Comparison of ENCODE assay signal across 33 cellular contexts in the genomic region with DNA sequence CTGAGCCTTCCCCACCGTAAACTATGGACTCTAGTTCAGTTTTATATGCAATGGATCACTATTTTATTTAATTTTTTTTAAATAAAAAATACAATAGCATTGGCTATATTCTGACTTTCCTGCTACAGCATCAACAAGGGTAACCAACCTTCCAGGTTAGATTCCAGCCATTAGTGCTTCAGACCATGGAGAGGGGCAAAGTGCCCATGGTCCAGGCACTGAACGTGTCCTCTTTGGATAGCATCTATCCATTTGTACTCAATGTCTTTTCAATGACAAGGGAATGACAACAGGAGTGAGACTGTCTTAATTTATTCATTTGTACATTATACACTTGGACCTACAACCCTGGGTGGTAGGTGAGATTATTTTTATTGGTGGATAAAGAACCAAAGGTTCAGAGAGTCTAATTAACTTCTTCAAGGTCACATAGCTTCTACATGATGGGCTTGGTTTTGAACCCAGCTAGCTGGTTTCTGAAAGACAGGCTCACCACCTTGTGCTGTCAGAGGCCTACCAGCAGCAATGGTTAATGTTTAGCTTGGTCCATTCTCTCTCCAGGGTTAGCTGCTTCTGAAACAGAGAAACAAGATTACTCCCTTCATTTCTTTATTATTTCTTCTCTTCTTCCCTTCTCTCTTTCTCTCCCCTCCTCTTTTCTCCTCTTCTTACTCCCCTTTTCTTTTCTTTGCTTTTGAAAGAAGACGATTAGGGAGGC. TPM values are rescaled to one million over a fixed set of nuclear protein-coding genes. Genes with fewer than 3 reads are reported as not detected.
"Had no signal": no experiment of that assay in that cellular context is flagged by ENCODE, and none has a peak within 500 bp of the region (broad histone marks: within the 10 kb centered on the region; RNA-seq: fewer than 3 reads in every experiment).

No MANE protein-coding gene starts in this region.

- H3K27ac Mint-ChIP-seq: activated naive CD4-positive, alpha-beta T cell treated with anti-CD3 and anti-CD28 coated beads for 36 hours; activated naive CD8-positive, alpha-beta T cell treated with anti-CD3 and anti-CD28 coated beads, Interleukin-2, amount 10 ng/mL, durations not matched to agents 7 days and 5 days; activated T-cell treated with anti-CD3 and anti-CD28 coated beads, Interleukin-2, amount 50 U/mL, for 72 hours; immature natural killer cell; stimulated activated naive B cell treated with anti-CD40 and anti-IgM and Interleukin-4, amounts not matched to agents 10 μg/mL and 1 μg/mL and 100 μg/mL, for 72 hours; T-helper 1 cell treated with Interleukin-12 subunit alpha and Interleukin-12 subunit beta and Interleukin-4 antibody, amounts not matched to agents 30 μg/mL and 1 μg/mL, for 36 hours had no signal

- ATAC-seq: activated T-cell treated with anti-CD3 and anti-CD28 coated beads, Interleukin-2, amount 50 U/mL, for 72 hours; foreskin keratinocyte; heart left ventricle; left ventricle myocardium superior; naive thymus-derived CD8-positive, alpha-beta T cell; stimulated activated naive B cell treated with anti-CD40 and anti-IgM and Interleukin-4, amounts not matched to agents 10 μg/mL and 1 μg/mL and 100 μg/mL, for 72 hours had no signal

- H3K9me3 Mint-ChIP-seq: activated naive CD4-positive, alpha-beta T cell treated with anti-CD3 and anti-CD28 coated beads for 36 hours; activated naive CD8-positive, alpha-beta T cell treated with anti-CD3 and anti-CD28 coated beads, Interleukin-2, amount 10 ng/mL, durations not matched to agents 7 days and 5 days; activated T-cell treated with anti-CD3 and anti-CD28 coated beads, Interleukin-2, amount 50 U/mL, for 72 hours; immature natural killer cell; naive thymus-derived CD8-positive, alpha-beta T cell; neural crest cell; stimulated activated naive B cell treated with anti-CD40 and anti-IgM and Interleukin-4, amounts not matched to agents 10 μg/mL and 1 μg/mL and 100 μg/mL, for 72 hours; T-helper 1 cell treated with Interleukin-12 subunit alpha and Interleukin-12 subunit beta and Interleukin-4 antibody, amounts not matched to agents 30 μg/mL and 1 μg/mL, for 36 hours had no signal

- H3K4me1 Mint-ChIP-seq: immature natural killer cell; neural crest cell; stimulated activated naive B cell treated with anti-CD40 and anti-IgM and Interleukin-4, amounts not matched to agents 10 μg/mL and 1 μg/mL and 100 μg/mL, for 72 hours had no signal

- H3K36me3 Mint-ChIP-seq: activated naive CD8-positive, alpha-beta T cell treated with anti-CD3 and anti-CD28 coated beads, Interleukin-2, amount 10 ng/mL, durations not matched to agents 7 days and 5 days; immature natural killer cell; naive thymus-derived CD8-positive, alpha-beta T cell; stimulated activated naive B cell treated with anti-CD40 and anti-IgM and Interleukin-4, amounts not matched to agents 10 μg/mL and 1 μg/mL and 100 μg/mL, for 72 hours had no signal

- DNase-seq: activated CD4-positive, alpha-beta T cell treated with anti-CD3 and anti-CD28 coated beads for 4 hours; activated CD4-positive, alpha-beta T cell treated with anti-CD3 and anti-CD28 coated beads, Interleukin-2, amount 50 U/mL, for 4 hours; activated naive CD4-positive, alpha-beta T cell treated with anti-CD3 and anti-CD28 coated beads for 36 hours; activated naive CD8-positive, alpha-beta T cell treated with anti-CD3 and anti-CD28 coated beads, Interleukin-2, amount 10 ng/mL, durations not matched to agents 7 days and 5 days; activated T-cell treated with anti-CD3 and anti-CD28 coated beads for 4 hours; activated T-cell treated with anti-CD3 and anti-CD28 coated beads, Interleukin-2, amount 50 U/mL, for 72 hours; central memory CD4-positive, alpha-beta T cell; dermis blood vessel endothelial cell; effector CD4-positive, alpha-beta T cell; foreskin keratinocyte; heart left ventricle; hypothalamus; immature natural killer cell; kidney; left ventricle myocardium superior; naive thymus-derived CD8-positive, alpha-beta T cell; occipital lobe; sigmoid colon; stimulated activated CD4-positive, alpha-beta T cell treated with anti-CD3 and anti-CD28 coated beads, Interleukin-2, amount 100 ng/mL, for 24 hours; stimulated activated naive B cell treated with anti-CD40 and anti-IgM and Interleukin-4, amounts not matched to agents 10 μg/mL and 1 μg/mL and 100 μg/mL, for 72 hours; stomach; SW 1271; T-helper 9 cell; thyroid gland; upper lobe of left lung had no signal

- H3K4me3 Mint-ChIP-seq: activated naive CD4-positive, alpha-beta T cell treated with anti-CD3 and anti-CD28 coated beads for 36 hours; activated naive CD8-positive, alpha-beta T cell treated with anti-CD3 and anti-CD28 coated beads, Interleukin-2, amount 10 ng/mL, durations not matched to agents 7 days and 5 days; activated T-cell treated with anti-CD3 and anti-CD28 coated beads, Interleukin-2, amount 50 U/mL, for 72 hours; immature natural killer cell; naive thymus-derived CD8-positive, alpha-beta T cell; neural crest cell; stimulated activated naive B cell treated with anti-CD40 and anti-IgM and Interleukin-4, amounts not matched to agents 10 μg/mL and 1 μg/mL and 100 μg/mL, for 72 hours; T-helper 1 cell treated with Interleukin-12 subunit alpha and Interleukin-12 subunit beta and Interleukin-4 antibody, amounts not matched to agents 30 μg/mL and 1 μg/mL, for 36 hours had no signal

RNA-seq across cellular contexts. Expression of gene TMEM171, which starts 11.5 kb away (rescaled TPM):
- total RNA-seq: activated naive CD4-positive, alpha-beta T cell treated with anti-CD3 and anti-CD28 coated beads for 36 hours; activated T-cell treated with anti-CD3 and anti-CD28 coated beads, Interleukin-2, amount 50 U/mL, for 72 hours; esophagus muscularis mucosa; left ventricle myocardium superior; naive thymus-derived CD8-positive, alpha-beta T cell; neural crest cell; prostate gland; sigmoid colon; smooth muscle cell; vagina had no signal

RNA-seq across cellular contexts. Expression of gene TMEM174, which starts 41.1 kb away (rescaled TPM):
- total RNA-seq: activated naive CD4-positive, alpha-beta T cell treated with anti-CD3 and anti-CD28 coated beads for 36 hours; activated naive CD8-positive, alpha-beta T cell treated with anti-CD3 and anti-CD28 coated beads, Interleukin-2, amount 10 ng/mL, durations not matched to agents 7 days and 5 days; activated T-cell treated with anti-CD3 and anti-CD28 coated beads, Interleukin-2, amount 50 U/mL, for 72 hours; breast epithelium; dermis blood vessel endothelial cell; esophagus muscularis mucosa; foreskin keratinocyte; heart left ventricle; left ventricle myocardium superior; lung microvascular endothelial cell; naive thymus-derived CD8-positive, alpha-beta T cell; neural crest cell; occipital lobe; prostate gland; sigmoid colon; smooth muscle cell; stomach; upper lobe of left lung; vagina had no signal
